Comparison of ENCODE assay signal across 24 cellular contexts in genomic region chr7:111409714-111410422, GRCh38.
DNase-seq lines count a peak whose midpoint lies in the region; ATAC-seq, FAIRE-seq and TF ChIP-seq lines count a peak whose summit lies in the region.
"Had no signal": no experiment of that assay in that cellular context is flagged by ENCODE, and none has a peak within 500 bp of the region (broad histone marks: within the 10 kb centered on the region; RNA-seq: fewer than 3 reads in every experiment).

No MANE protein-coding gene starts in this region.

- no peak overlapping the region for H2AFZ ChIP-seq in HepG2 (ENCODE audit: low read length)

- H3K9me3 Mint-ChIP-seq in chondrocyte (ENCODE audit: low read depth), result no peaks in the 10 kb centered on the region
- peaks cover 7 to 17% of the 10 kb centered on the region in 2 donors for H3K9me3 Mint-ChIP-seq in natural killer cell

- POLR2A ChIA-PET in HepG2 (lab: Yijun Ruan, JAX), result no interaction called here

- no peaks in the 10 kb centered on the region for H3K36me3 ChIP-seq in HepG2 (replicated peaks in 1 of 2; ENCODE audit: control insufficient read depth in 1 of 2, insufficient read depth in 2 of 2, low read length in 2 of 2)
- no peaks in the 10 kb centered on the region for H3K36me3 ChIP-seq in right lobe of liver
- H3K36me3 ChIP-seq in mesodermal cell (ENCODE audit: control insufficient read depth, insufficient read depth, low read length), result no peaks in the 10 kb centered on the region
- H3K36me3 ChIP-seq: prostate gland, thyroid gland had no signal

- intact Hi-C loops in HepG2 (cut with micrococcal nuclease; ENCODE audit: unreplicated experiment) (no loop called here), right lobe of liver (cut with DNase I) (no loop called here), natural killer cell (cut with micrococcal nuclease) (no loop called here), dorsolateral prefrontal cortex (cut with DNase I) (no loop called here)

- no peak for TF ChIP-seq RAD21 in HepG2 (CRISPR knock-in tag; IDR thresholded peaks at IDR 0.05)

- H3K9me3 ChIP-seq in HepG2 (ENCODE audit: low read length) (no peaks in the 10 kb centered on the region), right lobe of liver (no peaks in the 10 kb centered on the region), mesodermal cell (ENCODE audit: control insufficient read depth, low read length) (no peaks in the 10 kb centered on the region)
- H3K9me3 ChIP-seq: prostate gland, thyroid gland had no signal

- no peak overlapping the region for H3K4me2 ChIP-seq in HepG2 (ENCODE audit: low read depth, low read length)

- CTCF ChIA-PET in HepG2 (lab: Yijun Ruan, JAX; ENCODE audit: low intra/inter-chr PET ratio, low total read pairs), result no interaction called here

- TF ChIP-seq EP300 in HepG2 (IDR thresholded peaks at IDR 0.05; ENCODE audit: low read depth in 2 of 2, low read length in 2 of 2) (no peak), HepG2 (CRISPR knock-in tag; IDR thresholded peaks at IDR 0.05; ENCODE audit: borderline replicate concordance) (no peak)

- H3K4me3 ChIP-seq in HepG2 (replicated peaks in 1 of 3; ENCODE audit: insufficient read depth in 1 of 3, low read depth in 2 of 3, low read length in 3 of 3) (no peak overlapping the region), right lobe of liver (no peak overlapping the region), mesodermal cell (ENCODE audit: extremely low read depth, insufficient read depth, low read length, poor library complexity, severe bottlenecking) (no peak overlapping the region), dorsolateral prefrontal cortex (no peak overlapping the region)
- H3K4me3 ChIP-seq: lung, prostate gland, thyroid gland had no signal

- ATAC-seq in HepG2 (no peak), right lobe of liver (no peak), natural killer cell (no peak)
- ATAC-seq: naive thymus-derived CD8-positive, alpha-beta T cell; stimulated activated naive B cell treated with anti-CD40 and anti-IgM and Interleukin-4, amounts not matched to agents 10 μg/mL and 1 μg/mL and 100 μg/mL, for 72 hours had no signal

- no peak for FAIRE-seq in HepG2 (lab: Jason Lieb, UNC)
- FAIRE-seq in HTR-8/SVneo (lab: Jason Lieb, UNC), result no peak
- FAIRE-seq: GM18507, TTC549 had no signal

- TF ChIP-seq POLR2A in HepG2 (IDR thresholded peaks at IDR 0.05; ENCODE audit: insufficient read depth in 1 of 2, low read depth in 2 of 2, low read length in 2 of 2), result no peak
- TF ChIP-seq POLR2A in right lobe of liver (IDR thresholded peaks at IDR 0.05), result no peak

- H3K4me3 Mint-ChIP-seq in chondrocyte (ENCODE audit: unreplicated experiment), result no peak overlapping the region
- H3K4me3 Mint-ChIP-seq in natural killer cell, result no peak overlapping the region
- H3K4me3 Mint-ChIP-seq: dendritic cell treated with granulocyte-macrophage colony-stimulating factor and Interleukin-4, amounts not matched to agents 40 ng/mL and 50 ng/mL, for 4 days; immature natural killer cell; naive thymus-derived CD8-positive, alpha-beta T cell; stimulated activated naive B cell treated with anti-CD40 and anti-IgM and Interleukin-4, amounts not matched to agents 10 μg/mL and 1 μg/mL and 100 μg/mL, for 72 hours had no signal

- H3K27ac Mint-ChIP-seq in chondrocyte (ENCODE audit: unreplicated experiment), result peak overlapping the region; percentile 8
- no peak overlapping the region for H3K27ac Mint-ChIP-seq in natural killer cell
- H3K27ac Mint-ChIP-seq: dendritic cell treated with granulocyte-macrophage colony-stimulating factor and Interleukin-4, amounts not matched to agents 40 ng/mL and 50 ng/mL, for 4 days; immature natural killer cell; naive thymus-derived CD8-positive, alpha-beta T cell; stimulated activated naive B cell treated with anti-CD40 and anti-IgM and Interleukin-4, amounts not matched to agents 10 μg/mL and 1 μg/mL and 100 μg/mL, for 72 hours had no signal

- no peaks in the 10 kb centered on the region for H3K36me3 Mint-ChIP-seq in chondrocyte (ENCODE audit: low read depth)
- peaks cover 10% of the 10 kb centered on the region for H3K36me3 Mint-ChIP-seq in natural killer cell

- in situ Hi-C loops in HepG2 (cut with HindIII; ENCODE audit: extremely low pct_ligation_motif_present, low pct_unique_long_range_greater_than_20kb), result no loop called here
- in situ Hi-C loops in GM13976 (cut with MboI; ENCODE audit: low sequenced_read_pairs, unreplicated experiment), result no loop called here

- 87% methylated on average over 1 of the region's 1 CpG for WGBS in HepG2 (ENCODE audit: low lambda C conversion rate)
- 100% methylated on average over 1 of the region's 1 CpG for WGBS in right lobe of liver (ENCODE audit: insufficient coverage, low coverage, low lambda C conversion rate, missing lambda C conversion rate)
- 76 to 82% methylated on average over 1 of the region's 1 CpG for WGBS in mesodermal cell (ENCODE audit: insufficient coverage in 2 of 2), 2 experiments

- H3K4me1 Mint-ChIP-seq in chondrocyte (ENCODE audit: low read depth), result peaks cover 31% of the 10 kb centered on the region
- no peaks in the 10 kb centered on the region for H3K4me1 Mint-ChIP-seq in natural killer cell
- H3K4me1 Mint-ChIP-seq: immature natural killer cell had no signal

- peaks cover 7% of the 10 kb centered on the region for H3K4me1 ChIP-seq in HepG2 (ENCODE audit: insufficient read depth, low read length)
- H3K4me1 ChIP-seq in right lobe of liver, result no peaks in the 10 kb centered on the region
- no peaks in the 10 kb centered on the region for H3K4me1 ChIP-seq in mesodermal cell (ENCODE audit: control insufficient read depth, insufficient read depth, low read length, poor library complexity, severe bottlenecking)
- H3K4me1 ChIP-seq: prostate gland, thyroid gland had no signal

- no peaks in the 10 kb centered on the region for H4K20me1 ChIP-seq in HepG2 (ENCODE audit: insufficient read depth, low read length)

- H3K9ac ChIP-seq in HepG2 (ENCODE audit: insufficient read depth, low read depth, low read length), result no peak overlapping the region

- H3K27ac ChIP-seq in HepG2 (ENCODE audit: extremely low read length, insufficient read depth, low read length) (no peak overlapping the region), right lobe of liver (no peak overlapping the region), mesodermal cell (ENCODE audit: low read depth, low read length, severe bottlenecking) (peak overlapping the region; percentile 69), dorsolateral prefrontal cortex (no peak overlapping the region)
- H3K27ac ChIP-seq: prostate gland, thyroid gland had no signal

- DNase-seq in HepG2 (ENCODE audit: low spot score), result peak; percentile 0
- DNase-seq in right lobe of liver, result no peak
- no peak for DNase-seq in chondrocyte (ENCODE audit: low spot score)
- DNase-seq in natural killer cell, result no peak
- DNase-seq in HTR-8/SVneo (ENCODE audit: insufficient read length, low spot score), result no peak
- no peak for DNase-seq in GM13976 (ENCODE audit: low spot score)
- no peak for DNase-seq in dorsolateral prefrontal cortex
- DNase-seq: activated CD4-positive, alpha-beta T cell treated with anti-CD3 and anti-CD28 coated beads for 48 hours; activated effector memory CD4-positive, alpha-beta T cell treated with anti-CD3 and anti-CD28 coated beads, Interleukin-2, amount 50 U/mL, for 16 hours; aorta; glutamatergic neuron; immature natural killer cell; naive thymus-derived CD8-positive, alpha-beta T cell; NCI-H1930; NCI-H510A; stimulated activated naive B cell treated with anti-CD40 and anti-IgM and Interleukin-4, amounts not matched to agents 10 μg/mL and 1 μg/mL and 100 μg/mL, for 72 hours; SW 1271; thyroid gland had no signal

- TF ChIP-seq CTCF in HepG2 (CRISPR knock-in tag; IDR thresholded peaks at IDR 0.05) (no peak), right lobe of liver (IDR thresholded peaks at IDR 0.05) (no peak), chondrocyte (IDR thresholded peaks at IDR 0.05) (no peak), natural killer cell (IDR thresholded peaks at IDR 0.05) (no peak), GM13976 (IDR thresholded peaks at IDR 0.05; ENCODE audit: borderline replicate concordance, control extremely low read depth, extremely low read depth, insufficient read depth, missing control alignments) (no peak), dorsolateral prefrontal cortex (IDR thresholded peaks at IDR 0.05 in 54 of 56, conservative IDR thresholded peaks at IDR 0.05 in 2 of 56; ENCODE audit: low read depth in 1 of 56, partially characterized antibody in 56 of 56) (no peak)

- H3K27me3 ChIP-seq in HepG2 (ENCODE audit: control insufficient read depth in 1 of 2, insufficient read depth in 2 of 2, low read length in 2 of 2) (no peaks in the 10 kb centered on the region), right lobe of liver (no peaks in the 10 kb centered on the region), dorsolateral prefrontal cortex (no peaks in the 10 kb centered on the region)
- H3K27me3 ChIP-seq: thyroid gland had no signal

- BruUV-seq in HepG2 (replicated peaks; lab: Mats Ljungman, UMichigan), result no TSS peak

- H3K27me3 Mint-ChIP-seq in chondrocyte (ENCODE audit: low read depth) (no peaks in the 10 kb centered on the region), natural killer cell (ENCODE audit: low read depth in 2 of 2) (no peaks in the 10 kb centered on the region)
- H3K27me3 Mint-ChIP-seq: dendritic cell treated with granulocyte-macrophage colony-stimulating factor and Interleukin-4, amounts not matched to agents 40 ng/mL and 50 ng/mL, for 4 days; naive thymus-derived CD8-positive, alpha-beta T cell; stimulated activated naive B cell treated with anti-CD40 and anti-IgM and Interleukin-4, amounts not matched to agents 10 μg/mL and 1 μg/mL and 100 μg/mL, for 72 hours had no signal

- H3K79me2 ChIP-seq in HepG2 (ENCODE audit: insufficient read depth, low read length), result no peaks in the 10 kb centered on the region

TF ChIP-seq in HepG2, 621 proteins besides CTCF, POLR2A, EP300 and RAD21 (continues in another document):
- no peak for TF ChIP-seq RORA (CRISPR knock-in tag; IDR thresholded peaks at IDR 0.05)
- TF ChIP-seq ZNF207 (IDR thresholded peaks at IDR 0.05; ENCODE audit: borderline replicate concordance), result no peak
- TF ChIP-seq ZNF784 (CRISPR knock-in tag; IDR thresholded peaks at IDR 0.05; ENCODE audit: borderline replicate concordance), result no peak
- TF ChIP-seq REXO4 (CRISPR knock-in tag; IDR thresholded peaks at IDR 0.05; ENCODE audit: borderline replicate concordance), result no peak
- no peak for TF ChIP-seq ATF3 (CRISPR knock-in tag; IDR thresholded peaks at IDR 0.05)
